11 cellular contexts compared by ENCODE assay signal in the genomic region with DNA sequence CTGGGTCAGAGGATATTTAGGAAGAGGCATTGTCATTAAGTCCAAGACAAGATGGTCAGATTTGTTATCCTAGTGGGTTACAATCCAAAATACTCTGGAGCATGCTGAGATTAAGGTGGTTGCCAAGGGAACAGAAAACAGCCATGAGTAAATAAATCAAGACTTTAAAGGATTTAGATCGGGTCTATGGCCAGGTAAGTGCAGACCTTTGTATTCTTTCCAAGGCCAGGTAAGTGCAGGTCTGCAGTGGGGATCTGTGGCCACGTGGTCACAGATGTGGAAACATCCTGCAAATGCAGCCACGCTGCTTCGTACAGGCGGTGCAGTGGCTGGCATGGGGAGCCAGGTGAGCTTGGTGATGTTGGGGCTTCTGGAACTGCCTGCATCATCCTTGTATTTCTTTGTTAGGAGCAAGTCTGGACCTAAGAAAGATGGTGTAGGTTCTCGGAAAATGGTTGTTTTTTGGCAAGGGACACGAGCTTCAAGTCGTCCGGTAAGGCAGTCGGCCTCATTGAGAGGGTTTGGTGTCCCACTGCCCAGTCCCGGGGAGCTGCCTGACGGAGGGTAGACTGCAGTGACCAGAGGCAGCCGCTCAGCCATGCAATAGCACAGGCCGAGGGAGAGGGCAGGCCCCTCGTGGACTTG. TPM values are rescaled to one million over a fixed set of nuclear protein-coding genes. Genes with fewer than 3 reads are reported as not detected.
DNase-seq lines count a peak whose midpoint lies in the region; ATAC-seq and TF ChIP-seq lines count a peak whose summit lies in the region.
"Had no signal": no experiment of that assay in that cellular context is flagged by ENCODE, and none has a peak within 500 bp of the region (broad histone marks: within the 10 kb centered on the region; RNA-seq: fewer than 3 reads in every experiment).

No MANE protein-coding gene starts in this region.

- no peaks in the 10 kb centered on the region for H4K20me1 ChIP-seq in PC-9 (ENCODE audit: insufficient read depth)

- H3K79me2 ChIP-seq in PC-9 (ENCODE audit: low read depth), result no peaks in the 10 kb centered on the region

- H3K4me1 ChIP-seq in PC-9 (replicated peaks; ENCODE audit: insufficient read depth), result peaks cover 50% of the 10 kb centered on the region

- no peaks in the 10 kb centered on the region for H3K9me2 ChIP-seq in PC-9 (ENCODE audit: insufficient read depth)

- peaks cover 14% of the 10 kb centered on the region for H3K36me3 Mint-ChIP-seq in nephron progenitor cell (ENCODE audit: low read depth)

- no peaks in the 10 kb centered on the region for H3K36me3 ChIP-seq in PC-9 (ENCODE audit: low read depth)

- peaks cover 5% of the 10 kb centered on the region for H3K27me3 Mint-ChIP-seq in nephron progenitor cell (ENCODE audit: low read depth, poor library complexity)

- H3K27ac ChIP-seq in PC-9, result peak overlapping the region; percentile 48
- H3K27ac ChIP-seq: left lung had no signal

- ATAC-seq in HG03108 (IDR thresholded peaks at IDR 0.05; ENCODE audit: unreplicated experiment), result no peak
- ATAC-seq: left lung had no signal

- H3F3A ChIP-seq in PC-9 (ENCODE audit: insufficient read depth, low read depth), result peaks cover 27% of the 10 kb centered on the region

- H3K4me3 Mint-ChIP-seq in nephron progenitor cell, result peak overlapping the region; percentile 54

- intact Hi-C loops in PC-9 (cut with micrococcal nuclease; ENCODE audit: unreplicated experiment), result loop anchor here (1.0 to 5.0 kb wide), 2 partner anchors 22 to 79 kb away; a partner anchor contains a TSS

- no peaks in the 10 kb centered on the region for H3K9me3 ChIP-seq in PC-9 (ENCODE audit: insufficient read depth, low read depth)
- H3K9me3 ChIP-seq: left lung had no signal

- H3K9me3 Mint-ChIP-seq in nephron progenitor cell, result no peaks in the 10 kb centered on the region

- peak; percentile 15 for DNase-seq in D341Med (ENCODE audit: low spot score)
- no peak for DNase-seq in PC-9
- DNase-seq in nephron progenitor cell, result no peak
- DNase-seq in T-helper 2 cell, result no peak
- no peak for DNase-seq in HuH-7.5 (ENCODE audit: low spot score)
- DNase-seq: amygdala, C1 segment of cervical spinal cord, GDM1, NCI-H446 treated with DMSO at 0.1 percent for 48 hours had no signal

- TF ChIP-seq CTCF in PC-9 (conservative IDR thresholded peaks at IDR 0.05), result no peak
- no peak for TF ChIP-seq CTCF in nephron progenitor cell (IDR thresholded peaks at IDR 0.05)

- peaks cover 79% of the 10 kb centered on the region for H3K4me1 Mint-ChIP-seq in nephron progenitor cell

- no peaks in the 10 kb centered on the region for H3K27me3 ChIP-seq in PC-9 (ENCODE audit: insufficient read depth, low read depth)
- H3K27me3 ChIP-seq: left lung had no signal

- H3K4me2 ChIP-seq in PC-9, result peak overlapping the region; percentile 58

- POLR2A ChIA-PET in PC-9 (lab: Charles Lee; ENCODE audit: unreplicated experiment), result no interaction called here

- peak overlapping the region; percentile 95 for H3K27ac Mint-ChIP-seq in nephron progenitor cell

- no peak overlapping the region for H2AFZ ChIP-seq in PC-9

- no TSS peak for BruUV-seq in PC-9 (replicated peaks; lab: Mats Ljungman, UMichigan)

- no peak overlapping the region for H3K4me3 ChIP-seq in PC-9
- H3K4me3 ChIP-seq: left lung had no signal

- CTCF ChIA-PET in PC-9 (lab: Charles Lee), result no interaction called here

RNA-seq across cellular contexts. Expression of a gene that starts 21.8 kb away (rescaled TPM):
- total RNA-seq in PC-9 (2021), result 3.1 and 3.4 TPM in 2 replicates

RNA-seq across cellular contexts. Expression of a gene that starts 32.3 kb away (rescaled TPM):
- total RNA-seq in PC-9 (2021), result 172 and 174 TPM in 2 replicates

RNA-seq across cellular contexts. Expression of a gene that starts 49.5 kb away (rescaled TPM):
- total RNA-seq in PC-9 (2021), result not detected in 2 replicates

RNA-seq across cellular contexts. Expression of a gene that starts 59.5 kb away (rescaled TPM):
- total RNA-seq in PC-9 (2021), result not detected in 2 replicates
